9 cellular contexts compared by ENCODE assay signal in the genomic region with DNA sequence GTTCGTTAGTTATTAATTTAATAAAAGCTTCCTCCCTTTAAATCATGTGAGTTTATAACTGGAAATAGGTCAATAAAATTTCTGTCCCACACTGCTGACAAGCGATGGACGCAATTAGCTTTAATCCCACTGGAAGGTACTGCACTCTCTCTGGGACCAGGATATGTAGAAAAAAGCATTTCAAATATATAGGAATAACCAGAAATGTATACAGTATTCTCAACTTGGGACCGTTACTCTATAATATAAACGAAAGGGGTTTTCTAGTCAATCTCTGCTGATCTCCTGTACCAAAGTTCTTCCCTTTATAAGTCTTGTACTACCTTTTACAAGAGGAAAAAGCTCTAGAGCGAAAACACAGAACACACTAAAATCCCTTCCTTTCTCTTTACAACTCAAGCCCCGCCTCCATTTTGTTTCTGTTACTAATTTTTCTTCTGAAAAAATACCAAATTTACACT.
DNase-seq lines count a peak whose midpoint lies in the region; ATAC-seq and TF ChIP-seq lines count a peak whose summit lies in the region.
"Had no signal": no experiment of that assay in that cellular context is flagged by ENCODE, and none has a peak within 500 bp of the region (broad histone marks: within the 10 kb centered on the region; RNA-seq: fewer than 3 reads in every experiment).

No MANE protein-coding gene starts in this region.

- peak overlapping the region; percentile 100 for H3K27ac ChIP-seq in muscle layer of colon (ENCODE audit: low read depth, low read length)

- ATAC-seq in HG02642 (IDR thresholded peaks at IDR 0.05; ENCODE audit: poor library complexity, unreplicated experiment) = no peak
- ATAC-seq: T-cell had no signal

- H3K9ac ChIP-seq in muscle layer of colon (ENCODE audit: low read length) = peak overlapping the region; percentile 97

- no peaks in the 10 kb centered on the region for H3K27me3 ChIP-seq in muscle layer of colon (ENCODE audit: control insufficient read depth in 1 of 2, insufficient read depth in 2 of 2, low read length in 2 of 2)

- DNase-seq in ELR (ENCODE audit: low read depth) (peak; percentile 68), NAMALWA (ENCODE audit: low spot score) (peak; percentile 68), choroid plexus epithelial cell (ENCODE audit: low read depth) (peak; percentile 66), NCI-H187 (lab: John Stamatoyannopoulos, UW) (no peak)
- no peak for DNase-seq in stimulated activated CD4-positive, alpha-beta T cell treated with anti-CD3 and anti-CD28 coated beads, Interleukin-1b, Interleukin-23, amount 100 ng/mL, for 48 hours
- DNase-seq in stimulated activated CD4-positive, alpha-beta T cell treated with anti-CD3 and anti-CD28 coated beads, Interleukin-15, amount 100 ng/mL, for 24 hours = no peak

- no peaks in the 10 kb centered on the region for H3K9me3 ChIP-seq in muscle layer of colon (ENCODE audit: low read length)

- peaks cover 25% of the 10 kb centered on the region for H3K4me1 ChIP-seq in muscle layer of colon (ENCODE audit: insufficient read depth, low read length)

- H3K36me3 ChIP-seq in muscle layer of colon (ENCODE audit: insufficient read depth, low read length) = no peaks in the 10 kb centered on the region

- no peak for TF ChIP-seq CTCF in choroid plexus epithelial cell (conservative IDR thresholded peaks at IDR 0.05; ENCODE audit: low read depth, low read length)

- H3K4me3 ChIP-seq in choroid plexus epithelial cell (ENCODE audit: low read depth, low read length) = peak overlapping the region; percentile 79
- H3K4me3 ChIP-seq in muscle layer of colon (ENCODE audit: low read depth in 1 of 2, low read length in 2 of 2) = peak overlapping the region; percentile 24 to 85

Comparison
In these comparisons a context has a peak if more than half of its experiments do, and no peak if none do; other contexts are left out.
1. DNase-seq: peak in ELR (single experiment), NAMALWA (single experiment) and choroid plexus epithelial cell (single experiment); none in NCI-H187 (0 of 2), stimulated activated CD4-positive, alpha-beta T cell treated with anti-CD3 and anti-CD28 coated beads, Interleukin-1b, Interleukin-23, amount 100 ng/mL, for 48 hours (single experiment) and stimulated activated CD4-positive, alpha-beta T cell treated with anti-CD3 and anti-CD28 coated beads, Interleukin-15, amount 100 ng/mL, for 24 hours (single experiment).